Comparison of ENCODE assay signal across 30 cellular contexts in genomic region chr5:28557114-28557513, GRCh38.
"Had no signal": no experiment of that assay in that cellular context is flagged by ENCODE, and none has a peak within 500 bp of the region (broad histone marks: within the 10 kb centered on the region; RNA-seq: fewer than 3 reads in every experiment).

No MANE protein-coding gene starts in this region.

- H3K9ac ChIP-seq: parathyroid adenoma had no signal

- H3K4me3 Mint-ChIP-seq: naive thymus-derived CD8-positive, alpha-beta T cell; natural killer cell treated with Interleukin-12 subunit alpha and Interleukin-12 subunit beta and Interleukin-15 and Interleukin-18, amount 100 ng/mL, for 72 hours; nephron progenitor cell; neural crest cell; stimulated activated memory B cell treated with anti-CD40 and anti-IgM and Interleukin-4, amounts not matched to agents 10 μg/mL and 1 μg/mL and 100 μg/mL, for 72 hours; stimulated activated naive CD8-positive, alpha-beta T cell treated with anti-CD3 and anti-CD28 coated beads, Interleukin-15, amount 100 ng/mL, for 72 hours; type B pancreatic cell had no signal

- H3K27ac ChIP-seq: ovary, parathyroid adenoma, psoas muscle, right lobe of liver, sigmoid colon, suprapubic skin, testis, tibial artery, transverse colon, upper lobe of right lung, uterus had no signal

- H3K36me3 Mint-ChIP-seq: naive thymus-derived CD8-positive, alpha-beta T cell; stimulated activated memory B cell treated with anti-CD40 and anti-IgM and Interleukin-4, amounts not matched to agents 10 μg/mL and 1 μg/mL and 100 μg/mL, for 72 hours; type B pancreatic cell had no signal

- H3K27ac Mint-ChIP-seq: naive thymus-derived CD8-positive, alpha-beta T cell; natural killer cell treated with Interleukin-12 subunit alpha and Interleukin-12 subunit beta and Interleukin-15 and Interleukin-18, amount 100 ng/mL, for 72 hours; nephron progenitor cell; progenitor cell of endocrine pancreas; stimulated activated memory B cell treated with anti-CD40 and anti-IgM and Interleukin-4, amounts not matched to agents 10 μg/mL and 1 μg/mL and 100 μg/mL, for 72 hours; stimulated activated naive CD8-positive, alpha-beta T cell treated with anti-CD3 and anti-CD28 coated beads, Interleukin-15, amount 100 ng/mL, for 72 hours; type B pancreatic cell had no signal

- H3K27me3 ChIP-seq: ovary, right lobe of liver, sigmoid colon, suprapubic skin, testis, tibial artery, transverse colon, upper lobe of right lung, uterus had no signal

- H3K79me2 ChIP-seq: parathyroid adenoma had no signal

- ATAC-seq: naive thymus-derived CD8-positive, alpha-beta T cell; natural killer cell treated with Interleukin-12 subunit alpha and Interleukin-12 subunit beta and Interleukin-15 and Interleukin-18, amount 100 ng/mL, for 72 hours; psoas muscle; right cardiac atrium; right lobe of liver; stimulated activated memory B cell treated with anti-CD40 and anti-IgM and Interleukin-4, amounts not matched to agents 10 μg/mL and 1 μg/mL and 100 μg/mL, for 72 hours; stimulated activated naive CD8-positive, alpha-beta T cell treated with anti-CD3 and anti-CD28 coated beads, Interleukin-15, amount 100 ng/mL, for 72 hours; stimulated activated naive CD8-positive, alpha-beta T cell treated with anti-CD3 and anti-CD28 coated beads, Interleukin-15, Interleukin-2, amounts not matched to agents 100 U/mL and 50 U/mL, for 24 hours had no signal

- H3K27me3 Mint-ChIP-seq: naive thymus-derived CD8-positive, alpha-beta T cell; natural killer cell treated with Interleukin-12 subunit alpha and Interleukin-12 subunit beta and Interleukin-15 and Interleukin-18, amount 100 ng/mL, for 72 hours; progenitor cell of endocrine pancreas; stimulated activated memory B cell treated with anti-CD40 and anti-IgM and Interleukin-4, amounts not matched to agents 10 μg/mL and 1 μg/mL and 100 μg/mL, for 72 hours; stimulated activated naive CD8-positive, alpha-beta T cell treated with anti-CD3 and anti-CD28 coated beads, Interleukin-15, amount 100 ng/mL, for 72 hours; type B pancreatic cell had no signal

- DNase-seq: naive thymus-derived CD8-positive, alpha-beta T cell; nephron progenitor cell; occipital lobe; ovary; psoas muscle; right cardiac atrium; right lobe of liver; sigmoid colon; small intestine; stimulated activated CD4-positive, alpha-beta T cell treated with anti-CD3 and anti-CD28 coated beads, Interleukin-15, amount 100 ng/mL, for 24 hours; stimulated activated CD4-positive, alpha-beta T cell treated with anti-CD3 and anti-CD28 coated beads, Interleukin-2, amount 100 ng/mL, for 24 hours; stimulated activated CD4-positive, alpha-beta T cell treated with anti-CD3 and anti-CD28 coated beads, Interleukin-2, amount 100 ng/mL, for 48 hours; stimulated activated CD4-positive, alpha-beta T cell treated with anti-CD3 and anti-CD28 coated beads, Interleukin-4, amount 100 ng/mL, for 24 hours; stimulated activated CD8-positive, alpha-beta memory T cell treated with anti-CD3 and anti-CD28 coated beads, Interleukin-4, amount 100 ng/mL, for 48 hours; stimulated activated naive CD4-positive, alpha-beta T cell; stimulated activated naive CD8-positive, alpha-beta T cell treated with anti-CD3 and anti-CD28 coated beads, Interleukin-15, amount 100 ng/mL, for 72 hours; stimulated activated naive CD8-positive, alpha-beta T cell treated with anti-CD3 and anti-CD28 coated beads, Interleukin-15, Interleukin-2, amounts not matched to agents 100 U/mL and 50 U/mL, for 24 hours; substantia nigra; testis; tibial artery; transverse colon; upper lobe of right lung; uterus had no signal

- H3K4me3 ChIP-seq: ovary, psoas muscle, right lobe of liver, sigmoid colon, suprapubic skin, testis, tibial artery, transverse colon, upper lobe of right lung, uterus had no signal

- H3K4me1 Mint-ChIP-seq: naive thymus-derived CD8-positive, alpha-beta T cell; nephron progenitor cell; neural crest cell; stimulated activated memory B cell treated with anti-CD40 and anti-IgM and Interleukin-4, amounts not matched to agents 10 μg/mL and 1 μg/mL and 100 μg/mL, for 72 hours; stimulated activated naive CD8-positive, alpha-beta T cell treated with anti-CD3 and anti-CD28 coated beads, Interleukin-15, amount 100 ng/mL, for 72 hours had no signal

- H3K9me3 ChIP-seq: ovary, right lobe of liver, suprapubic skin, testis, upper lobe of right lung, uterus had no signal

- H2AFZ ChIP-seq: parathyroid adenoma had no signal

- H3K36me3 ChIP-seq: ovary, right lobe of liver, sigmoid colon, suprapubic skin, tibial artery, transverse colon, upper lobe of right lung, uterus had no signal

- H3K4me1 ChIP-seq: parathyroid adenoma, psoas muscle, right lobe of liver, sigmoid colon, suprapubic skin, testis, tibial artery, transverse colon, upper lobe of right lung, uterus had no signal
